35 cellular contexts compared by ENCODE assay signal in the genomic region with DNA sequence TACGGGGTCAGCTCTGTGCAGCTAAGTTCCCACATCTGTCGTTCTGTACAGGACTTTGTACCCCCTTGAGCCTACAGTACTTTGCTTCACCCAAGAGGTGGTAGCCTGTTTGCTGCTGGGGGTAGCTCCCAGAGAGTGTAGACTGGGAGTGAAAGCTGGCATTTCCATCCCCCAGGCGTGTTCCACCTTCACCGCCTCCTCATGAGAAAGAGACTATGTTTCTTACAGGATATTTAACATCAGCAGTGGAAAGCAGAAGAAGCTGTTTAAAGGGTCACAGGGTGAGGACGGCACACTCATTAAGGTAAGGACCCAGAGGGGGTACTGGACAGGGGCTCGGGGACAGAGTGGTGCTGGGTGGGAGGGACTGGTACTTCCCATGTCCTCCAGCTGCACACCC.
"Had no signal": no experiment of that assay in that cellular context is flagged by ENCODE, and none has a peak within 500 bp of the region (broad histone marks: within the 10 kb centered on the region; RNA-seq: fewer than 3 reads in every experiment).

No MANE protein-coding gene starts in this region.

- H3K9me3 ChIP-seq: MG63 had no signal

- H3K27me3 ChIP-seq: MG63 had no signal

- H3K4me2 ChIP-seq: KMS-11 had no signal

- DNase-seq: Karpas-422, Kasumi-1, MG63, MM.1S, MV-4-11, NCI-H1048, NCI-H1092, NCI-H1092 treated with DMSO at 0.1 percent for 48 hours, NCI-H1105, NCI-H1105 treated with DMSO at 0.1 percent for 48 hours, NCI-H1417, NCI-H1417 treated with DMSO at 0.1 percent for 48 hours, NCI-H1436, NCI-H1436 treated with DMSO at 0.1 percent for 48 hours, NCI-H146, NCI-H1694, NCI-H1694 treated with DMSO at 0.1 percent for 48 hours, NCI-H187, NCI-H187 treated with DMSO at 0.1 percent for 48 hours, NCI-H1930, NCI-H2029, NCI-H2029 treated with DMSO at 0.1 percent for 48 hours, NCI-H2081, NCI-H2081 treated with DMSO at 0.1 percent for 48 hours, NCI-H2107, NCI-H2171, NCI-H2171 treated with DMSO at 0.1 percent for 48 hours, NCI-H2227 treated with DMSO at 0.1 percent for 48 hours, NCI-H226, NCI-H345, NCI-H446, NCI-H446 treated with DMSO at 0.1 percent for 48 hours, NCI-H510A, NCI-H524 had no signal

- H3K27ac ChIP-seq: KMS-11 had no signal

- H3K36me3 ChIP-seq: MG63 had no signal

- H3K4me3 ChIP-seq: MG63 had no signal
